Comparison of ENCODE assay signal across 1 cellular context in the genomic region with DNA sequence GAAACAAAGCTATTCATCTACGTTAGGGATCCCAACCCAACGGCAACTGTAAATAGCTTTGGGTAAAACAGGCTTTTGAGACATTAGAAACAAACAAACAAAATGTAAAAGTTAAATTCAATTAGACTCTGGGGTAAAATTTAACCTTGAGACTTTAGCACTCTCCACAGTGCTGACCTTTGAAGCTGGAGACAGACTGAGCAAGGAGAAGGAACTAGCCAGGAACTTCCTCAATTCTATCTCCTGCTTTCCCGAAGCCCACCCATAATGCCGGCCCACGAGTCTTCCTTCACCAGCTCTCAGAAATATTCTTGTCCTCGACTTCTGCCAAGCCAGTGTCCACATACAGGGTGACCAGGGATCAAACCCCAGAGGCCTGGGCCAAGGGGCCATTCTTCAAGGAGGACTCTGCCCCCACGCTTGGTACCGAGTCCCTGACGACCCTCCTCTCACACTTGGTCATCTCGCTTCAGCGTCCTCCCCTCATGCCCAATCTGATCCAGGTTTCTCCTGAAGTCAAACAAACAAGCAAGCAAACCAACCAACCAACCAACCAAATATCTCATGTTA.
TF ChIP-seq lines count a peak whose summit lies in the region.

No MANE protein-coding gene starts in this region.

TF ChIP-seq in HepG2, 621 proteins besides CTCF, POLR2A, EP300 and RAD21 (continued from another document):
- TF ChIP-seq, protein P1, sequence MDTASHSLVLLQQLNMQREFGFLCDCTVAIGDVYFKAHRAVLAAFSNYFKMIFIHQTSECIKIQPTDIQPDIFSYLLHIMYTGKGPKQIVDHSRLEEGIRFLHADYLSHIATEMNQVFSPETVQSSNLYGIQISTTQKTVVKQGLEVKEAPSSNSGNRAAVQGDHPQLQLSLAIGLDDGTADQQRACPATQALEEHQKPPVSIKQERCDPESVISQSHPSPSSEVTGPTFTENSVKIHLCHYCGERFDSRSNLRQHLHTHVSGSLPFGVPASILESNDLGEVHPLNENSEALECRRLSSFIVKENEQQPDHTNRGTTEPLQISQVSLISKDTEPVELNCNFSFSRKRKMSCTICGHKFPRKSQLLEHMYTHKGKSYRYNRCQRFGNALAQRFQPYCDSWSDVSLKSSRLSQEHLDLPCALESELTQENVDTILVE (CRISPR knock-in tag; IDR thresholded peaks at IDR 0.05): no peak
- TF ChIP-seq, protein P2, sequence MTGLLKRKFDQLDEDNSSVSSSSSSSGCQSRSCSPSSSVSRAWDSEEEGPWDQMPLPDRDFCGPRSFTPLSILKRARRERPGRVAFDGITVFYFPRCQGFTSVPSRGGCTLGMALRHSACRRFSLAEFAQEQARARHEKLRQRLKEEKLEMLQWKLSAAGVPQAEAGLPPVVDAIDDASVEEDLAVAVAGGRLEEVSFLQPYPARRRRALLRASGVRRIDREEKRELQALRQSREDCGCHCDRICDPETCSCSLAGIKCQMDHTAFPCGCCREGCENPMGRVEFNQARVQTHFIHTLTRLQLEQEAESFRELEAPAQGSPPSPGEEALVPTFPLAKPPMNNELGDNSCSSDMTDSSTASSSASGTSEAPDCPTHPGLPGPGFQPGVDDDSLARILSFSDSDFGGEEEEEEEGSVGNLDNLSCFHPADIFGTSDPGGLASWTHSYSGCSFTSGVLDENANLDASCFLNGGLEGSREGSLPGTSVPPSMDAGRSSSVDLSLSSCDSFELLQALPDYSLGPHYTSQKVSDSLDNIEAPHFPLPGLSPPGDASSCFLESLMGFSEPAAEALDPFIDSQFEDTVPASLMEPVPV (CRISPR knock-in tag; IDR thresholded peaks at IDR 0.05): no peak
- no peak for TF ChIP-seq CAMTA2 (CRISPR knock-in tag; IDR thresholded peaks at IDR 0.05; ENCODE audit: borderline replicate concordance)
- no peak for TF ChIP-seq ZNF703 (CRISPR knock-in tag; IDR thresholded peaks at IDR 0.05; ENCODE audit: borderline replicate concordance)
- TF ChIP-seq GATA4 (IDR thresholded peaks at IDR 0.05; ENCODE audit: borderline replicate concordance, low read depth): no peak
- no peak for TF ChIP-seq NFKBIZ (CRISPR knock-in tag; IDR thresholded peaks at IDR 0.05)
- TF ChIP-seq DNMT3B (CRISPR knock-in tag; conservative IDR thresholded peaks at IDR 0.05): no peak
- TF ChIP-seq KLF13 (CRISPR knock-in tag; IDR thresholded peaks at IDR 0.05): no peak
- no peak for TF ChIP-seq ZNF260 (CRISPR knock-in tag; IDR thresholded peaks at IDR 0.05; ENCODE audit: borderline replicate concordance, low read depth)
- no peak for TF ChIP-seq ISL2 (CRISPR knock-in tag; IDR thresholded peaks at IDR 0.05)
- no peak for TF ChIP-seq ZNF143 (CRISPR knock-in tag; IDR thresholded peaks at IDR 0.05)
- TF ChIP-seq, protein P3, sequence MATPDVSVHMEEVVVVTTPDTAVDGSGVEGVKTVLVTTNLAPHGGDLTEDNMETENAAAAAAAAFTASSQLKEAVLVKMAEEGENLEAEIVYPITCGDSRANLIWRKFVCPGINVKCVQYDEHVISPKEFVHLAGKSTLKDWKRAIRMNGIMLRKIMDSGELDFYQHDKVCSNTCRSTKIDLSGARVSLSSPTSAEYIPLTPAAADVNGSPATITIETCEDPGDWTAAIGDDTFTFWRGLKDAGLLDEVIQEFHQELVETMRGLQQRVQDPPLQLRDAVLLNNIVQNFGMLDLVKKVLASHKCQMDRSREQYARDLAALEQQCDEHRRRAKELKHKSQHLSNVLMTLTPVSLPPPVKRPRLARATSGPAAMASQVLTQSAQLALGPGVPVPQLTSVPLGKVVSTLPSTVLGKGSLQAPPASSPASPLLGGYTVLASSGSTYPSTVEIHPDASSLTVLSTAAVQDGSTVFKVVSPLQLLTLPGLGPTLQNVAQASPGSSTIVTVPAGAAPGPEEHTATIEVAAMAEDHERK (CRISPR knock-in tag; IDR thresholded peaks at IDR 0.05; ENCODE audit: low read depth): no peak
- TF ChIP-seq HMG20B (CRISPR knock-in tag; conservative IDR thresholded peaks at IDR 0.05): no peak
- TF ChIP-seq, protein P4, sequence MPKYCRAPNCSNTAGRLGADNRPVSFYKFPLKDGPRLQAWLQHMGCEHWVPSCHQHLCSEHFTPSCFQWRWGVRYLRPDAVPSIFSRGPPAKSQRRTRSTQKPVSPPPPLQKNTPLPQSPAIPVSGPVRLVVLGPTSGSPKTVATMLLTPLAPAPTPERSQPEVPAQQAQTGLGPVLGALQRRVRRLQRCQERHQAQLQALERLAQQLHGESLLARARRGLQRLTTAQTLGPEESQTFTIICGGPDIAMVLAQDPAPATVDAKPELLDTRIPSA (CRISPR knock-in tag; IDR thresholded peaks at IDR 0.05; ENCODE audit: borderline replicate concordance): no peak
- no peak for TF ChIP-seq PHB2 (IDR thresholded peaks at IDR 0.05; ENCODE audit: partially characterized antibody)
- TF ChIP-seq ZNF709 (CRISPR knock-in tag; IDR thresholded peaks at IDR 0.05): no peak
- TF ChIP-seq, protein P5, sequence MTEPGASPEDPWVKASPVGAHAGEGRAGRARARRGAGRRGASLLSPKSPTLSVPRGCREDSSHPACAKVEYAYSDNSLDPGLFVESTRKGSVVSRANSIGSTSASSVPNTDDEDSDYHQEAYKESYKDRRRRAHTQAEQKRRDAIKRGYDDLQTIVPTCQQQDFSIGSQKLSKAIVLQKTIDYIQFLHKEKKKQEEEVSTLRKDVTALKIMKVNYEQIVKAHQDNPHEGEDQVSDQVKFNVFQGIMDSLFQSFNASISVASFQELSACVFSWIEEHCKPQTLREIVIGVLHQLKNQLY (CRISPR knock-in tag; IDR thresholded peaks at IDR 0.05): no peak
